Comparison of ENCODE assay signal across 9 cellular contexts in genomic region chr3:130850846-130851245, GRCh38. TPM values are rescaled to one million over a fixed set of nuclear protein-coding genes. Genes with fewer than 3 reads are reported as not detected.
DNase-seq lines count a peak whose midpoint lies in the region; ATAC-seq and TF ChIP-seq lines count a peak whose summit lies in the region.
"Had no signal": no experiment of that assay in that cellular context is flagged by ENCODE, and none has a peak within 500 bp of the region (broad histone marks: within the 10 kb centered on the region; RNA-seq: fewer than 3 reads in every experiment).

No MANE protein-coding gene starts in this region.

- H3K4me2 ChIP-seq in KMS-11 (peak overlapping the region; percentile 91), mammary epithelial cell (ENCODE audit: insufficient read depth, low read depth, low read length) (peak overlapping the region; percentile 88), neural progenitor cell (no peak overlapping the region)

- H3K9me3 Mint-ChIP-seq in Calu3 (ENCODE audit: low read depth, unreplicated experiment), result no peaks in the 10 kb centered on the region
- no peaks in the 10 kb centered on the region for H3K9me3 Mint-ChIP-seq in neural progenitor cell

- H3K36me3 ChIP-seq in KMS-11 (ENCODE audit: insufficient read depth) (no peaks in the 10 kb centered on the region), mammary epithelial cell (ENCODE audit: insufficient read depth, low read length) (no peaks in the 10 kb centered on the region), neural progenitor cell (no peaks in the 10 kb centered on the region)

- in situ Hi-C loops in mammary epithelial cell (cut with MboI; ENCODE audit: low sequenced_read_pairs in 2 of 2), result no loop called here

- no peak for TF ChIP-seq CTCF in Calu3 (IDR thresholded peaks at IDR 0.05; ENCODE audit: unreplicated experiment)
- peak; percentile 21; the same call in 1 of the 2 replicates for TF ChIP-seq CTCF in KMS-11 (conservative IDR thresholded peaks at IDR 0.05; ENCODE audit: low read depth, low read length)
- no peak for TF ChIP-seq CTCF in mammary epithelial cell (conservative IDR thresholded peaks at IDR 0.05 in 1 of 2, IDR thresholded peaks at IDR 0.05 in 1 of 2; ENCODE audit: extremely low read depth in 1 of 2, insufficient read depth in 1 of 2, low read depth in 1 of 2, low read length in 2 of 2)
- no peak for TF ChIP-seq CTCF in neural progenitor cell (IDR thresholded peaks at IDR 0.05)

- no peaks in the 10 kb centered on the region for H3K27me3 Mint-ChIP-seq in Calu3 (ENCODE audit: unreplicated experiment)
- H3K27me3 Mint-ChIP-seq in neural progenitor cell (ENCODE audit: insufficient read depth, low read depth), result no peaks in the 10 kb centered on the region

- H4K20me1 ChIP-seq in KMS-11 (ENCODE audit: insufficient read depth) (peaks cover 7% of the 10 kb centered on the region; the same call in 1 of the 2 replicates), mammary epithelial cell (ENCODE audit: insufficient read depth, low read length) (no peaks in the 10 kb centered on the region), neural progenitor cell (ENCODE audit: low read depth) (no peaks in the 10 kb centered on the region)

- H3K27me3 ChIP-seq in KMS-11 (ENCODE audit: insufficient read depth, low read depth) (no peaks in the 10 kb centered on the region), mammary epithelial cell (ENCODE audit: insufficient read depth, low read length) (no peaks in the 10 kb centered on the region), neural progenitor cell (no peaks in the 10 kb centered on the region)

- H3K9me3 ChIP-seq in mammary epithelial cell (replicated peaks; ENCODE audit: insufficient read depth, low read length), result no peaks in the 10 kb centered on the region
- no peaks in the 10 kb centered on the region for H3K9me3 ChIP-seq in neural progenitor cell (ENCODE audit: low read depth)

- H3F3A ChIP-seq in neural progenitor cell (ENCODE audit: low read depth), result no peaks in the 10 kb centered on the region

- H3K36me3 Mint-ChIP-seq in Calu3 (ENCODE audit: insufficient read depth, unreplicated experiment) (peaks cover 28% of the 10 kb centered on the region), neural progenitor cell (no peaks in the 10 kb centered on the region)

- BruUV-seq in Calu3 (replicated peaks; lab: Mats Ljungman, UMichigan) (TSS peak; percentile 69), mammary epithelial cell (replicated peaks; lab: Mats Ljungman, UMichigan) (no TSS peak)

- H3K4me1 Mint-ChIP-seq in Calu3 (ENCODE audit: low read depth, unreplicated experiment) (peaks cover 61% of the 10 kb centered on the region), neural progenitor cell (peaks cover 14% of the 10 kb centered on the region)

- peak overlapping the region; percentile 97 for H3K9ac ChIP-seq in KMS-11
- peak overlapping the region; percentile 88 for H3K9ac ChIP-seq in mammary epithelial cell (ENCODE audit: insufficient read depth, low read length)
- H3K9ac ChIP-seq in neural progenitor cell, result no peak overlapping the region

- CTCF ChIA-PET in Calu3 (lab: Charles Lee) (interaction anchor here (1.1 to 2.5 kb wide), 6 partner anchors 22 to 122 kb away, joined by 3 to 23 read pairs (median 5); partner anchors contain the start of gene ATP2C1), mammary epithelial cell (lab: Charles Lee; ENCODE audit: low non-redundant PET) (no interaction called here)

- H3K4me3 ChIP-seq in KMS-11 (IDR thresholded peaks at IDR 0.05; ENCODE audit: insufficient read depth, low read depth, low read length), result peak overlapping the region; percentile 59
- peak overlapping the region; percentile 29 to 50 (median 36) for H3K4me3 ChIP-seq in mammary epithelial cell (replicated peaks in 1 of 3; ENCODE audit: insufficient read depth in 1 of 3, low read depth in 2 of 3, low read length in 3 of 3)
- H3K4me3 ChIP-seq in neural progenitor cell, result no peak overlapping the region

- H3K4me1 ChIP-seq in KMS-11 (ENCODE audit: low read depth, poor library complexity, severe bottlenecking) (peaks cover 61% of the 10 kb centered on the region), mammary epithelial cell (ENCODE audit: insufficient read depth, low read length) (peaks cover 27% of the 10 kb centered on the region), neural progenitor cell (peaks cover 22% of the 10 kb centered on the region)

- no peak for ATAC-seq in HG03520 (IDR thresholded peaks at IDR 0.05; ENCODE audit: unreplicated experiment)

- H2AFZ ChIP-seq in KMS-11 (ENCODE audit: low read depth) (no peak overlapping the region), mammary epithelial cell (ENCODE audit: low read depth, low read length) (peak overlapping the region; percentile 75), neural progenitor cell (replicated peaks) (peak overlapping the region; percentile 38)

- WGBS in mammary epithelial cell (ENCODE audit: low coverage, missing lambda C conversion rate), result 2% methylated on average over 7 of the region's 7 CpGs

- dilution Hi-C loops in mammary epithelial cell (cut with HindIII; ENCODE audit: low sequenced_read_pairs), result no loop called here

- peak overlapping the region; percentile 96 for H3K27ac Mint-ChIP-seq in Calu3 (ENCODE audit: unreplicated experiment)
- H3K27ac Mint-ChIP-seq in neural progenitor cell, result no peak overlapping the region

- H3K79me2 ChIP-seq in KMS-11 (ENCODE audit: insufficient read depth, low read depth) (peaks cover 54% of the 10 kb centered on the region), mammary epithelial cell (ENCODE audit: insufficient read depth, low read length) (peaks cover 10% of the 10 kb centered on the region), neural progenitor cell (ENCODE audit: low read depth) (no peaks in the 10 kb centered on the region)

- H3K27ac ChIP-seq in KMS-11 (peak overlapping the region; percentile 98), mammary epithelial cell (ENCODE audit: insufficient read depth, low read depth, low read length) (peak overlapping the region; percentile 98), neural progenitor cell (no peak overlapping the region)

- intact Hi-C loops in Calu3 (cut with micrococcal nuclease; ENCODE audit: unreplicated experiment), result loop anchor here (1.0 to 2.0 kb wide), 4 partner anchors 30 to 90 kb away; no protein-coding TSS in a partner anchor
- intact Hi-C loops in mammary epithelial cell (cut with micrococcal nuclease), result loop anchor here (2.0 kb wide), 1 partner anchor 42 kb away; no protein-coding TSS in a partner anchor
- intact Hi-C loops in head of caudate nucleus (cut with DNase I), result no loop called here

- DNase-seq in Calu3, result no peak
- DNase-seq in mammary epithelial cell, result peak; percentile 67
- no peak for DNase-seq in neural progenitor cell (ENCODE audit: low spot score)
- DNase-seq in DMS114 treated with DMSO at 0.1 percent for 48 hours (lab: John Stamatoyannopoulos, UW; ENCODE audit: unreplicated experiment), result no peak
- DNase-seq in mucosa of gallbladder (ENCODE audit: low spot score), result no peak
- no peak for DNase-seq in head of caudate nucleus
- DNase-seq: NK-92 treated with Interleukin-12 subunit alpha and Interleukin-12 subunit beta, amount 100 ng/mL, for 24 hours had no signal

- H3K4me3 Mint-ChIP-seq in Calu3 (ENCODE audit: low read depth, unreplicated experiment) (peak overlapping the region; percentile 74), neural progenitor cell (no peak overlapping the region)

RNA-seq across cellular contexts. Expression of gene ATP2C1, which starts 43.0 kb away (rescaled TPM):
- 267 and 361 TPM in 2 replicates for total RNA-seq in Calu3 (2022)
- total RNA-seq in mammary epithelial cell, result 100 to 1,000 TPM; 111 to 116 TPM
- polyA plus RNA-seq in mammary epithelial cell, result 72.5 TPM
- polyA minus RNA-seq in mammary epithelial cell, result 93.4 TPM
- total RNA-seq in neural progenitor cell (ENCODE audit: low replicate concordance), result 64.5 and 161 TPM in 2 replicates
- 78.9 TPM for total RNA-seq in mucosa of gallbladder
